8 cellular contexts compared by ENCODE assay signal in genomic region chr9:33130501-33130900, GRCh38.
DNase-seq lines count a peak whose midpoint lies in the region; ATAC-seq and TF ChIP-seq lines count a peak whose summit lies in the region.

No MANE protein-coding gene starts in this region.

- H3K36me3 ChIP-seq in GM06990 (ENCODE audit: control insufficient read depth, insufficient read depth, low read length), result peaks cover 16% of the 10 kb centered on the region

- peak overlapping the region; percentile 100 for H3K27ac Mint-ChIP-seq in central memory CD8-positive, alpha-beta T cell (ENCODE audit: low read depth)

- no peaks in the 10 kb centered on the region for H3K27me3 Mint-ChIP-seq in central memory CD8-positive, alpha-beta T cell

- no peak for TF ChIP-seq CTCF in GM06990 (IDR thresholded peaks at IDR 0.05; ENCODE audit: insufficient read depth, low read length, poor library complexity, severe bottlenecking)

- no peaks in the 10 kb centered on the region for H3K27me3 ChIP-seq in GM06990 (replicated peaks; ENCODE audit: control insufficient read depth, insufficient read depth, low read length)

- H3K36me3 Mint-ChIP-seq in central memory CD8-positive, alpha-beta T cell (ENCODE audit: insufficient read depth), result peaks cover 64% of the 10 kb centered on the region

- H3K4me3 Mint-ChIP-seq in central memory CD8-positive, alpha-beta T cell, result peak overlapping the region; percentile 77

- DNase-seq in GM06990 (ENCODE audit: extremely low read depth, insufficient read length), result peak; percentile 42
- no peak for DNase-seq in central memory CD8-positive, alpha-beta T cell (ENCODE audit: low spot score in 2 of 2)
- peak; percentile 51 for DNase-seq in skeletal muscle cell (ENCODE audit: low read depth)
- no peak for DNase-seq in foreskin melanocyte
- no peak for DNase-seq in NCI-H1436 treated with DMSO at 0.1 percent for 48 hours (lab: John Stamatoyannopoulos, UW)
- DNase-seq in NCI-H128 (lab: John Stamatoyannopoulos, UW; ENCODE audit: unreplicated experiment), result no peak

- peak; percentile 63 for ATAC-seq in GM21381 (IDR thresholded peaks at IDR 0.05; ENCODE audit: unreplicated experiment)
- ATAC-seq in HG03571 (IDR thresholded peaks at IDR 0.05; ENCODE audit: unreplicated experiment), result peak; percentile 64
- peak; percentile 96 for ATAC-seq in central memory CD8-positive, alpha-beta T cell (replicated peaks; ENCODE audit: extremely low read depth, poor library complexity, severe bottlenecking)

- H3K9me3 Mint-ChIP-seq in central memory CD8-positive, alpha-beta T cell, result no peaks in the 10 kb centered on the region

- peaks cover 72% of the 10 kb centered on the region for H3K4me1 Mint-ChIP-seq in central memory CD8-positive, alpha-beta T cell

- no peak overlapping the region for H3K4me3 ChIP-seq in GM06990 (replicated peaks; ENCODE audit: low read depth, low read length)
- no peak overlapping the region for H3K4me3 ChIP-seq in skeletal muscle cell (ENCODE audit: low read depth, low read length)

Comparison
In these comparisons a context has a peak if more than half of its experiments do, and no peak if none do; other contexts are left out.
1. DNase-seq: peak in GM06990 (single experiment) and skeletal muscle cell (single experiment); none in central memory CD8-positive, alpha-beta T cell (0 of 2), foreskin melanocyte (single experiment), NCI-H1436 treated with DMSO at 0.1 percent for 48 hours (single experiment) and NCI-H128 (single experiment).
2. Peak in every context shown above with its lines, with median percentiles within 50 percentile points of each other: ATAC-seq.